17 cellular contexts compared by ENCODE assay signal in genomic region chr16:1326380-1326779, GRCh38. TPM values are rescaled to one million over a fixed set of nuclear protein-coding genes. Genes with fewer than 3 reads are reported as not detected.
A peak's percentile ranks its signal among the peaks of the same experiment; 100 is the strongest.
DNase-seq lines count a peak whose midpoint lies in the region; ATAC-seq and TF ChIP-seq lines count a peak whose summit lies in the region.
"Had no signal": no experiment of that assay in that cellular context is flagged by ENCODE, and none has a peak within 500 bp of the region (broad histone marks: within the 10 kb centered on the region; RNA-seq: fewer than 3 reads in every experiment).

No MANE protein-coding gene starts in this region.

- H3K27ac ChIP-seq in RWPE1 (peak overlapping the region; percentile 34), neuronal stem cell (replicated peaks; ENCODE audit: low read length) (peak overlapping the region; percentile 51), A673 (ENCODE audit: low read depth, low read length, poor library complexity, severe bottlenecking) (no peak overlapping the region)
- H3K27ac ChIP-seq: BLaER1 treated with 17β-estradiol and CSF1 and Interleukin-3, amounts not matched to agents 10 nM and 100 nM; KMS-11; SJSA1 had no signal

- H3K4me3 ChIP-seq in neuronal stem cell (ENCODE audit: low read length in 2 of 2) (no peak overlapping the region), A673 (ENCODE audit: low read depth, low read length, poor library complexity, severe bottlenecking) (no peak overlapping the region)
- H3K4me3 ChIP-seq: BLaER1 treated with 17β-estradiol and CSF1 and Interleukin-3, amounts not matched to agents 10 nM and 100 nM; SJSA1 had no signal

- no peak overlapping the region for H3K4me3 Mint-ChIP-seq in activated T-cell treated with anti-CD3 and anti-CD28 coated beads, Interleukin-2, amount 50 U/mL, for 72 hours
- no peak overlapping the region for H3K4me3 Mint-ChIP-seq in activated T-cell treated with anti-CD3 and anti-CD28 coated beads, Interleukin-2, amount 50 U/mL, for 4 hours
- H3K4me3 Mint-ChIP-seq in endothelial cell (ENCODE audit: unreplicated experiment), result peak overlapping the region; percentile 63

- no peak overlapping the region for H3K14ac ChIP-seq in neuronal stem cell (ENCODE audit: low read length)

- BruUV-seq in A673 (replicated peaks; lab: Mats Ljungman, UMichigan), result no TSS peak

- H4K8ac ChIP-seq in neuronal stem cell (ENCODE audit: low read depth, low read length), result no peak overlapping the region

- H3K27me3 ChIP-seq in neuronal stem cell (ENCODE audit: control insufficient read depth in 3 of 3, insufficient read depth in 3 of 3, low read depth in 1 of 3, low read length in 3 of 3), result peaks cover 0 to 5% (median 0%) of the 10 kb centered on the region in 3 experiments
- peaks cover 3% of the 10 kb centered on the region for H3K27me3 ChIP-seq in A673 (replicated peaks; ENCODE audit: insufficient read depth, low read depth, low read length, poor library complexity)

- peaks cover 3% of the 10 kb centered on the region for H3K79me1 ChIP-seq in neuronal stem cell (ENCODE audit: low read depth, low read length)

- no peak overlapping the region for H2BK12ac ChIP-seq in neuronal stem cell (ENCODE audit: low read length)

- no peak for DNase-seq in activated T-cell treated with anti-CD3 and anti-CD28 coated beads, Interleukin-2, amount 50 U/mL, for 72 hours
- no peak for DNase-seq in activated T-cell treated with anti-CD3 and anti-CD28 coated beads, Interleukin-2, amount 50 U/mL, for 4 hours
- no peak for DNase-seq in RWPE1 (ENCODE audit: low spot score)
- DNase-seq in endothelial cell (ENCODE audit: low spot score), result no peak
- no peak for DNase-seq in neuronal stem cell (ENCODE audit: low spot score)
- no peak for DNase-seq in activated CD4-positive, alpha-beta T cell treated with anti-CD3 and anti-CD28 coated beads, Interleukin-2, amount 50 U/mL, for 48 hours
- no peak for DNase-seq in A673 (ENCODE audit: low spot score)
- DNase-seq: GF-D8; NCI-H1436; NCI-H2029; NCI-H2171 treated with DMSO at 0.1 percent for 48 hours; NCI-H446 treated with DMSO at 0.1 percent for 48 hours; NK-92 treated with Interleukin-12 subunit alpha and Interleukin-12 subunit beta, amount 100 ng/mL, for 24 hours had no signal

- intact Hi-C loops in A673 (cut with micrococcal nuclease; ENCODE audit: unreplicated experiment), result no loop called here

- H3K36me3 ChIP-seq in neuronal stem cell (replicated peaks in 1 of 2; ENCODE audit: control insufficient read depth in 2 of 2, insufficient read depth in 2 of 2, low read length in 2 of 2) (peaks cover 23 to 42% of the 10 kb centered on the region in 2 donors), A673 (ENCODE audit: insufficient read depth, low read length, poor library complexity, severe bottlenecking) (peaks cover 31% of the 10 kb centered on the region)

- no peak overlapping the region for H3K18ac ChIP-seq in neuronal stem cell (ENCODE audit: low read length)

- POLR2A ChIA-PET in RWPE1 (lab: Yijun Ruan, JAX; ENCODE audit: low non-redundant PET), result interaction anchor here (0.7 kb wide), 1 partner anchor 17 kb away, joined by 6 read pairs; the partner anchor contains the start of gene UBE2I
- POLR2A ChIA-PET in A673 (lab: Charles Lee; ENCODE audit: low non-redundant PET), result no interaction called here

- peaks cover 4% of the 10 kb centered on the region for H3K27me3 Mint-ChIP-seq in activated T-cell treated with anti-CD3 and anti-CD28 coated beads, Interleukin-2, amount 50 U/mL, for 72 hours (ENCODE audit: low read depth)
- H3K27me3 Mint-ChIP-seq in activated T-cell treated with anti-CD3 and anti-CD28 coated beads, Interleukin-2, amount 50 U/mL, for 4 hours (ENCODE audit: low read depth), result peaks cover 2% of the 10 kb centered on the region
- peaks cover 6% of the 10 kb centered on the region for H3K27me3 Mint-ChIP-seq in endothelial cell (ENCODE audit: unreplicated experiment)

- H3K9me3 ChIP-seq in neuronal stem cell (replicated peaks in 1 of 2; ENCODE audit: control insufficient read depth in 2 of 2, insufficient read depth in 1 of 2, low read depth in 1 of 2, low read length in 2 of 2) (peaks cover 6 to 7% of the 10 kb centered on the region in 2 donors), A673 (ENCODE audit: low read depth, low read length, poor library complexity, severe bottlenecking) (no peaks in the 10 kb centered on the region)

- peaks cover 3 to 6% of the 10 kb centered on the region in 2 donors for H3K36me3 Mint-ChIP-seq in activated T-cell treated with anti-CD3 and anti-CD28 coated beads, Interleukin-2, amount 50 U/mL, for 72 hours (ENCODE audit: insufficient read depth in 2 of 2)
- peaks cover 6% of the 10 kb centered on the region for H3K36me3 Mint-ChIP-seq in activated T-cell treated with anti-CD3 and anti-CD28 coated beads, Interleukin-2, amount 50 U/mL, for 4 hours (ENCODE audit: insufficient read depth)
- peaks cover 5% of the 10 kb centered on the region for H3K36me3 Mint-ChIP-seq in endothelial cell (ENCODE audit: low read depth, unreplicated experiment)

- H3K4ac ChIP-seq in neuronal stem cell (ENCODE audit: low read length), result no peak overlapping the region

- no peak overlapping the region for H3K4me2 ChIP-seq in neuronal stem cell (ENCODE audit: insufficient read depth, low read length, poor library complexity, severe bottlenecking)
- H3K4me2 ChIP-seq: KMS-11 had no signal

- no peak for TF ChIP-seq CTCF in RWPE1 (conservative IDR thresholded peaks at IDR 0.05; ENCODE audit: low read depth)
- TF ChIP-seq CTCF in endothelial cell (IDR thresholded peaks at IDR 0.05; ENCODE audit: unreplicated experiment), result no peak
- TF ChIP-seq CTCF in A673 (conservative IDR thresholded peaks at IDR 0.05; ENCODE audit: low read depth, low read length), result no peak

- no peak for ATAC-seq in activated T-cell treated with anti-CD3 and anti-CD28 coated beads, Interleukin-2, amount 50 U/mL, for 72 hours (replicated peaks in 1 of 2)
- no peak for ATAC-seq in activated T-cell treated with anti-CD3 and anti-CD28 coated beads, Interleukin-2, amount 50 U/mL, for 4 hours
- no peak for ATAC-seq in HG02571 (IDR thresholded peaks at IDR 0.05; ENCODE audit: unreplicated experiment)

- H2BK15ac ChIP-seq in neuronal stem cell (ENCODE audit: low read length), result no peak overlapping the region

- no peaks in the 10 kb centered on the region for H3K9me3 Mint-ChIP-seq in activated T-cell treated with anti-CD3 and anti-CD28 coated beads, Interleukin-2, amount 50 U/mL, for 72 hours
- no peaks in the 10 kb centered on the region for H3K9me3 Mint-ChIP-seq in activated T-cell treated with anti-CD3 and anti-CD28 coated beads, Interleukin-2, amount 50 U/mL, for 4 hours
- H3K9me3 Mint-ChIP-seq in endothelial cell (ENCODE audit: unreplicated experiment), result no peaks in the 10 kb centered on the region

- H2BK5ac ChIP-seq in neuronal stem cell (ENCODE audit: low read length), result no peak overlapping the region

- peak overlapping the region; percentile 73 for H3K23ac ChIP-seq in neuronal stem cell (ENCODE audit: low read depth, low read length, poor library complexity)

- CTCF ChIA-PET in RWPE1 (lab: Yijun Ruan, JAX), result interaction anchor here (0.6 kb wide), 1 partner anchor 46 kb away, joined by 5 read pairs; no protein-coding TSS in a partner anchor
- CTCF ChIA-PET in A673 (lab: Charles Lee), result interaction anchor here (0.6 kb wide), 1 partner anchor 25 kb away, joined by 3 read pairs; no protein-coding TSS in a partner anchor

- peaks cover 8 to 9% of the 10 kb centered on the region in 2 donors for H3K4me1 ChIP-seq in neuronal stem cell (ENCODE audit: control insufficient read depth in 2 of 2, insufficient read depth in 1 of 2, low read depth in 1 of 2, low read length in 2 of 2)
- no peaks in the 10 kb centered on the region for H3K4me1 ChIP-seq in A673 (ENCODE audit: insufficient read depth, low read length, poor library complexity, severe bottlenecking)

- peak overlapping the region; percentile 23 for H3K27ac Mint-ChIP-seq in activated T-cell treated with anti-CD3 and anti-CD28 coated beads, Interleukin-2, amount 50 U/mL, for 72 hours
- peak overlapping the region; percentile 70 for H3K27ac Mint-ChIP-seq in endothelial cell (ENCODE audit: unreplicated experiment)

- no peak overlapping the region for H2BK120ac ChIP-seq in neuronal stem cell (ENCODE audit: low read depth, low read length)

- H3K4me1 Mint-ChIP-seq in activated T-cell treated with anti-CD3 and anti-CD28 coated beads, Interleukin-2, amount 50 U/mL, for 72 hours (ENCODE audit: low read depth), result peaks cover 3% of the 10 kb centered on the region
- H3K4me1 Mint-ChIP-seq in activated T-cell treated with anti-CD3 and anti-CD28 coated beads, Interleukin-2, amount 50 U/mL, for 4 hours (ENCODE audit: low read depth), result peaks cover 3% of the 10 kb centered on the region
- no peaks in the 10 kb centered on the region for H3K4me1 Mint-ChIP-seq in endothelial cell (ENCODE audit: unreplicated experiment)

- H4K91ac ChIP-seq in neuronal stem cell (ENCODE audit: low read depth, low read length, poor library complexity), result no peak overlapping the region

- no peak overlapping the region for H3K9ac ChIP-seq in neuronal stem cell (ENCODE audit: low read depth, low read length, poor library complexity)
- H3K9ac ChIP-seq: KMS-11 had no signal

- no peak overlapping the region for H2AFZ ChIP-seq in neuronal stem cell (ENCODE audit: low read length)

- WGBS in neuronal stem cell (ENCODE audit: extremely low coverage in 2 of 2, insufficient read length in 2 of 2, insufficient replicate concordance in 1 of 2), 2 donors, result no CpG with 5 or more reads among the region's 16 CpGs

- no peak overlapping the region for H2AK5ac ChIP-seq in neuronal stem cell (ENCODE audit: low read depth, low read length)

RNA-seq across cellular contexts. Expression of gene BAIAP3, which starts 7.1 kb away (rescaled TPM):
- total RNA-seq in activated T-cell treated with anti-CD3 and anti-CD28 coated beads, Interleukin-2, amount 50 U/mL, for 72 hours, result 1 to 10 TPM in 1 of 2 donors, under 1 TPM in 1; 0.26 to 1.1 TPM
- under 1 TPM; 0.08 to 0.24 (median 0.16) TPM for total RNA-seq in activated T-cell treated with anti-CD3 and anti-CD28 coated beads, Interleukin-2, amount 50 U/mL, for 4 hours
- 6.5 TPM for total RNA-seq in endothelial cell (ENCODE audit: unreplicated experiment)
- polyA plus RNA-seq in neuronal stem cell (2013, experiment 1 of 2), result 3.1 TPM
- 2.9 TPM for polyA plus RNA-seq in neuronal stem cell (2013, experiment 2 of 2)
- total RNA-seq in A673 (2021), result 2.0 and 3.7 TPM in 2 replicates

RNA-seq across cellular contexts. Expression of gene UBE2I, which starts 16.9 kb away (rescaled TPM):
- total RNA-seq in activated T-cell treated with anti-CD3 and anti-CD28 coated beads, Interleukin-2, amount 50 U/mL, for 72 hours, result 100 to 1,000 TPM; 225 to 231 TPM
- 100 to 1,000 TPM; 234 to 251 (median 247) TPM for total RNA-seq in activated T-cell treated with anti-CD3 and anti-CD28 coated beads, Interleukin-2, amount 50 U/mL, for 4 hours
- 167 TPM for total RNA-seq in endothelial cell (ENCODE audit: unreplicated experiment)
- 253 TPM for polyA plus RNA-seq in neuronal stem cell (2013, experiment 1 of 2)
- 258 TPM for polyA plus RNA-seq in neuronal stem cell (2013, experiment 2 of 2)
- total RNA-seq in A673 (2021), result 348 and 361 TPM in 2 replicates

RNA-seq across cellular contexts. Expression of gene TSR3, which starts 25.3 kb away (rescaled TPM):
- 10 to 100 TPM; 39.1 to 44.8 TPM for total RNA-seq in activated T-cell treated with anti-CD3 and anti-CD28 coated beads, Interleukin-2, amount 50 U/mL, for 72 hours
- 100 to 1,000 TPM; 108 to 133 (median 112) TPM for total RNA-seq in activated T-cell treated with anti-CD3 and anti-CD28 coated beads, Interleukin-2, amount 50 U/mL, for 4 hours
- total RNA-seq in endothelial cell (ENCODE audit: unreplicated experiment) (68.2 TPM), A673 (2021) (55.0 and 57.2 TPM in 2 replicates)
- polyA plus RNA-seq in neuronal stem cell (2013, experiment 1 of 2), result 32.4 TPM
- 29.6 TPM for polyA plus RNA-seq in neuronal stem cell (2013, experiment 2 of 2)

RNA-seq across cellular contexts. Expression of gene GNPTG, which starts 25.4 kb away (rescaled TPM):
- total RNA-seq in activated T-cell treated with anti-CD3 and anti-CD28 coated beads, Interleukin-2, amount 50 U/mL, for 72 hours, result 10 to 100 TPM; 22.1 to 23.8 TPM
- total RNA-seq in activated T-cell treated with anti-CD3 and anti-CD28 coated beads, Interleukin-2, amount 50 U/mL, for 4 hours, result 10 to 100 TPM; 21.8 to 27.4 (median 23.1) TPM
- total RNA-seq in endothelial cell (ENCODE audit: unreplicated experiment), result 47.9 TPM
- 14.7 TPM for polyA plus RNA-seq in neuronal stem cell (2013, experiment 1 of 2)
- 13.2 TPM for polyA plus RNA-seq in neuronal stem cell (2013, experiment 2 of 2)
- total RNA-seq in A673 (2021), result 20.9 and 32.7 TPM in 2 replicates
